36 cellular contexts compared by ENCODE assay signal in the genomic region with DNA sequence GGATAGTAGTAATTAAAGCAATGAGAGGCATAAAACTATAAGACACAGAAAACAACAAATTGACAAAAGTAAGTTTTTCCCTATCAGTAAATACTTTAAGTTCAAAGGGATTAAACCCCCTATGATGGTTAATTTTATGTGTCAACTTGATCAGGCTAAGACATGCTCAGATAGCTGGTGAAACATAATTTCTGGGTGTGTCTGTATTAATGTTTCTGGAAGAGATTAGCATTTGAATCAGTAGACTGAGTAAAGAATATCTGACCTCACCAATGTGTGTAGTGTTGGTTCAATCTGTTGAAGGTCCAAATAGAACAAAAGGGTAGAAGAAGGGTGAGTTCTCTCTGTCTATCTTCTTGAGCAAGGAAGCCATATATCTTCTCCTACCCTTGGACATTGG.
"Had no signal": no experiment of that assay in that cellular context is flagged by ENCODE, and none has a peak within 500 bp of the region (broad histone marks: within the 10 kb centered on the region; RNA-seq: fewer than 3 reads in every experiment).

No MANE protein-coding gene starts in this region.

- H3K9me3 ChIP-seq: adrenal gland, body of pancreas, breast epithelium had no signal

- H3K27ac ChIP-seq: adrenal gland, body of pancreas, brain microvascular endothelial cell, breast epithelium, cardiac muscle cell, VCaP had no signal

- H3K27me3 ChIP-seq: adrenal gland, body of pancreas, brain microvascular endothelial cell, breast epithelium, cardiac muscle cell had no signal

- H3K36me3 ChIP-seq: adrenal gland, brain microvascular endothelial cell, breast epithelium, cardiac muscle cell had no signal

- H3K4me1 ChIP-seq: adrenal gland, body of pancreas, breast epithelium had no signal

- DNase-seq: activated B cell treated with CpG ODN at 0.5 μM for 24 hours; activated CD4-positive, alpha-beta memory T cell treated with anti-CD3 and anti-CD28 coated beads for 36 hours; activated CD4-positive, alpha-beta T cell treated with anti-CD3 and anti-CD28 coated beads for 4 hours; activated CD4-positive, alpha-beta T cell treated with anti-CD3 and anti-CD28 coated beads, Interleukin-2, amount 10 ng/mL, durations not matched to agents 24 days and 14 days; activated CD4-positive, alpha-beta T cell treated with anti-CD3 and anti-CD28 coated beads, Interleukin-2, amount 50 U/mL, for 1 hour; activated CD4-positive, alpha-beta T cell treated with anti-CD3 and anti-CD28 coated beads, Interleukin-2, amount 50 U/mL, for 4 hours; activated CD4-positive, CD25-positive, alpha-beta regulatory T cell treated with anti-CD3 and anti-CD28 coated beads, Interleukin-2, amount 50 U/mL, for 72 hours; activated CD8-positive, alpha-beta memory T cell treated with anti-CD3 and anti-CD28 coated beads, Interleukin-2, amount 50 U/mL, for 4 hours; activated CD8-positive, alpha-beta T cell treated with anti-CD3 and anti-CD28 coated beads for 36 hours; activated effector memory CD4-positive, alpha-beta T cell treated with anti-CD3 and anti-CD28 coated beads, Interleukin-2, amount 50 U/mL, for 16 hours; activated gamma-delta T cell treated with Interleukin-2 at 50 U/mL for 16 hours; activated naive CD4-positive, alpha-beta T cell; activated naive CD4-positive, alpha-beta T cell treated with anti-CD3 and anti-CD28 coated beads for 36 hours; activated naive CD4-positive, alpha-beta T cell treated with anti-CD3 and anti-CD28 coated beads, Interleukin-2, amount 50 U/mL, for 16 hours; activated naive CD8-positive, alpha-beta T cell treated with anti-CD3 and anti-CD28 coated beads for 36 hours; activated T-cell treated with anti-CD3 and anti-CD28 coated beads for 4 hours; activated T-cell treated with anti-CD3 and anti-CD28 coated beads, Interleukin-2, amount 50 U/mL, for 1 hour; activated T-cell treated with anti-CD3 and anti-CD28 coated beads, Interleukin-2, amount 50 U/mL, for 4 hours; activated T-cell treated with anti-CD3 and anti-CD28 coated beads, Interleukin-2, amount 50 U/mL, for 72 hours; adrenal gland; amniotic stem cell; aorta; body of pancreas; brain microvascular endothelial cell; caudate nucleus; cerebellar nuclear complex; T-helper 1 cell; T-helper 2 cell; T-helper 9 cell had no signal

- ATAC-seq: activated CD8-positive, alpha-beta T cell treated with anti-CD3 and anti-CD28 coated beads for 36 hours; activated naive CD4-positive, alpha-beta T cell treated with anti-CD3 and anti-CD28 coated beads, Interleukin-2, amount 50 U/mL, for 72 hours; activated T-cell treated with anti-CD3 and anti-CD28 coated beads, Interleukin-2, amount 50 U/mL, for 4 hours; activated T-cell treated with anti-CD3 and anti-CD28 coated beads, Interleukin-2, amount 50 U/mL, for 72 hours; activated T-helper 17 cell treated with anti-CD3 and anti-CD28 coated beads, Interleukin-2, amount 50 U/mL, for 72 hours; body of pancreas had no signal

- H3K4me3 ChIP-seq: adrenal gland, body of pancreas, breast epithelium, cardiac muscle cell had no signal

- FAIRE-seq: astrocyte, TTC549 had no signal
